24 cellular contexts compared by ENCODE assay signal in genomic region chr18:13619505-13620205, GRCh38.
DNase-seq lines count a peak whose midpoint lies in the region; ATAC-seq and TF ChIP-seq lines count a peak whose summit lies in the region.
"Had no signal": no experiment of that assay in that cellular context is flagged by ENCODE, and none has a peak within 500 bp of the region (broad histone marks: within the 10 kb centered on the region; RNA-seq: fewer than 3 reads in every experiment).

No MANE protein-coding gene starts in this region.

- H3K4me1 ChIP-seq in esophagus muscularis mucosa (peaks cover 9 to 26% (median 12%) of the 10 kb centered on the region in 4 donors), sigmoid colon (peaks cover 0 to 13% (median 8%) of the 10 kb centered on the region in 4 donors), uterus (no peaks in the 10 kb centered on the region)
- H3K4me1 ChIP-seq: colonic mucosa, neural progenitor cell, SJSA1, transverse colon had no signal

- ATAC-seq in stimulated activated naive CD8-positive, alpha-beta T cell treated with anti-CD3 and anti-CD28 coated beads, Interleukin-15, amount 100 ng/mL, for 72 hours, result peak; percentile 16
- no peak for ATAC-seq in stimulated activated naive CD8-positive, alpha-beta T cell treated with anti-CD3 and anti-CD28 coated beads, Interleukin-15, Interleukin-2, amounts not matched to agents 100 U/mL and 50 U/mL, for 24 hours
- ATAC-seq in HG03520 (IDR thresholded peaks at IDR 0.05; ENCODE audit: unreplicated experiment) (no peak), HG02798 (IDR thresholded peaks at IDR 0.05; ENCODE audit: poor library complexity, unreplicated experiment) (no peak)
- ATAC-seq: activated T-cell treated with anti-CD3 and anti-CD28 coated beads, Interleukin-2, amount 50 U/mL, for 4 hours; psoas muscle; stimulated activated memory B cell treated with anti-CD40 and anti-IgM and Interleukin-4, amounts not matched to agents 10 μg/mL and 1 μg/mL and 100 μg/mL, for 72 hours; T-cell had no signal

- no peak overlapping the region for H3K4me3 Mint-ChIP-seq in stimulated activated naive CD8-positive, alpha-beta T cell treated with anti-CD3 and anti-CD28 coated beads, Interleukin-15, amount 100 ng/mL, for 72 hours
- H3K4me3 Mint-ChIP-seq: activated T-cell treated with anti-CD3 and anti-CD28 coated beads, Interleukin-2, amount 50 U/mL, for 4 hours; stimulated activated memory B cell treated with anti-CD40 and anti-IgM and Interleukin-4, amounts not matched to agents 10 μg/mL and 1 μg/mL and 100 μg/mL, for 72 hours; T-cell had no signal

- intact Hi-C loops in esophagus muscularis mucosa (cut with DNase I) (loop anchor here (5.0 to 10.0 kb wide), 2 partner anchors 57 to 505 kb away; no protein-coding TSS in a partner anchor), sigmoid colon (cut with DNase I) (loop anchor here (10.0 kb wide), 1 partner anchor 105 kb away; the partner anchor contains the start of genes FAM210A and RNMT), uterus (cut with DNase I; ENCODE audit: low total_unique reads) (no loop called here)

- no peak for TF ChIP-seq CTCF in esophagus muscularis mucosa (IDR thresholded peaks at IDR 0.05)
- TF ChIP-seq CTCF in sigmoid colon (IDR thresholded peaks at IDR 0.05), result no peak
- TF ChIP-seq CTCF in uterus (IDR thresholded peaks at IDR 0.05), result no peak

- H3K27me3 ChIP-seq in esophagus muscularis mucosa (no peaks in the 10 kb centered on the region), sigmoid colon (no peaks in the 10 kb centered on the region), uterus (no peaks in the 10 kb centered on the region)
- H3K27me3 ChIP-seq: colonic mucosa, neural progenitor cell, SJSA1, transverse colon had no signal

- TF ChIP-seq EP300 in esophagus muscularis mucosa (IDR thresholded peaks at IDR 0.05), result no peak
- no peak for TF ChIP-seq EP300 in sigmoid colon (IDR thresholded peaks at IDR 0.05)

- H3K4me3 ChIP-seq in esophagus muscularis mucosa (no peak overlapping the region), sigmoid colon (no peak overlapping the region), uterus (no peak overlapping the region)
- H3K4me3 ChIP-seq: colonic mucosa, neural progenitor cell, psoas muscle, SJSA1, transverse colon had no signal

- DNase-seq in stimulated activated naive CD8-positive, alpha-beta T cell treated with anti-CD3 and anti-CD28 coated beads, Interleukin-15, amount 100 ng/mL, for 72 hours, result no peak
- no peak for DNase-seq in stimulated activated naive CD8-positive, alpha-beta T cell treated with anti-CD3 and anti-CD28 coated beads, Interleukin-15, Interleukin-2, amounts not matched to agents 100 U/mL and 50 U/mL, for 24 hours
- DNase-seq in esophagus muscularis mucosa (ENCODE audit: extremely low spot score), result peak; percentile 64
- DNase-seq in sigmoid colon, result peak; percentile 55
- DNase-seq in uterus, result no peak
- DNase-seq in dedifferentiated amniotic fluid mesenchymal stem cell (ENCODE audit: extremely low spot score), result no peak
- DNase-seq: activated CD4-positive, alpha-beta T cell treated with anti-CD3 and anti-CD28 coated beads for 1 hour; activated T-cell treated with anti-CD3 and anti-CD28 coated beads, Interleukin-2, amount 50 U/mL, for 4 hours; colonic mucosa; COR-L47; islet precursor cell; KG1; MV-4-11; NCI-H1694; NCI-H524 treated with DMSO at 0.1 percent for 48 hours; psoas muscle; stimulated activated CD4-positive, alpha-beta T cell treated with anti-CD3 and anti-CD28 coated beads, Interleukin-2, amount 100 ng/mL, for 24 hours; T-cell; transverse colon had no signal

- 93% methylated on average over 16 of the region's 20 CpGs for WGBS in esophagus muscularis mucosa
- 92 to 93% methylated on average over 20 of the region's 20 CpGs for WGBS in sigmoid colon, 2 donors

- H3K27me3 Mint-ChIP-seq in stimulated activated naive CD8-positive, alpha-beta T cell treated with anti-CD3 and anti-CD28 coated beads, Interleukin-15, amount 100 ng/mL, for 72 hours, result no peaks in the 10 kb centered on the region
- H3K27me3 Mint-ChIP-seq: stimulated activated memory B cell treated with anti-CD40 and anti-IgM and Interleukin-4, amounts not matched to agents 10 μg/mL and 1 μg/mL and 100 μg/mL, for 72 hours; T-cell had no signal

- TF ChIP-seq POLR2A in esophagus muscularis mucosa (IDR thresholded peaks at IDR 0.05; ENCODE audit: low read depth) (no peak), sigmoid colon (IDR thresholded peaks at IDR 0.05) (no peak), uterus (IDR thresholded peaks at IDR 0.05) (no peak)

- peaks cover 53% of the 10 kb centered on the region for H3K4me1 Mint-ChIP-seq in stimulated activated naive CD8-positive, alpha-beta T cell treated with anti-CD3 and anti-CD28 coated beads, Interleukin-15, amount 100 ng/mL, for 72 hours

- H3K27ac ChIP-seq in esophagus muscularis mucosa (replicated peaks in 1 of 4) (no peak overlapping the region), sigmoid colon (no peak overlapping the region), uterus (no peak overlapping the region)
- H3K27ac ChIP-seq: colonic mucosa, neural progenitor cell, psoas muscle, SJSA1, transverse colon had no signal

- no peak overlapping the region for H3K27ac Mint-ChIP-seq in stimulated activated naive CD8-positive, alpha-beta T cell treated with anti-CD3 and anti-CD28 coated beads, Interleukin-15, amount 100 ng/mL, for 72 hours
- H3K27ac Mint-ChIP-seq: stimulated activated memory B cell treated with anti-CD40 and anti-IgM and Interleukin-4, amounts not matched to agents 10 μg/mL and 1 μg/mL and 100 μg/mL, for 72 hours; T-cell had no signal

- H3K36me3 ChIP-seq in esophagus muscularis mucosa, result peaks cover 0 to 23% (median 12%) of the 10 kb centered on the region in 4 donors
- peaks cover 0 to 4% (median 0%) of the 10 kb centered on the region in 4 donors for H3K36me3 ChIP-seq in sigmoid colon
- no peaks in the 10 kb centered on the region for H3K36me3 ChIP-seq in uterus
- H3K36me3 ChIP-seq: colonic mucosa, neural progenitor cell, SJSA1, transverse colon had no signal

- H3K9me3 Mint-ChIP-seq in stimulated activated naive CD8-positive, alpha-beta T cell treated with anti-CD3 and anti-CD28 coated beads, Interleukin-15, amount 100 ng/mL, for 72 hours, result no peaks in the 10 kb centered on the region
- H3K9me3 Mint-ChIP-seq: activated T-cell treated with anti-CD3 and anti-CD28 coated beads, Interleukin-2, amount 50 U/mL, for 4 hours; stimulated activated memory B cell treated with anti-CD40 and anti-IgM and Interleukin-4, amounts not matched to agents 10 μg/mL and 1 μg/mL and 100 μg/mL, for 72 hours; T-cell had no signal

- no peaks in the 10 kb centered on the region for H3K9me3 ChIP-seq in esophagus muscularis mucosa
- H3K9me3 ChIP-seq in sigmoid colon, result no peaks in the 10 kb centered on the region
- H3K9me3 ChIP-seq in uterus, result no peaks in the 10 kb centered on the region
- H3K9me3 ChIP-seq: colonic mucosa, psoas muscle, SJSA1, transverse colon had no signal

Comparison
In these comparisons a context has a peak if more than half of its experiments do, and no peak if none do; other contexts are left out.
1. DNase-seq: peak in esophagus muscularis mucosa (single experiment) and sigmoid colon (single experiment); none in stimulated activated naive CD8-positive, alpha-beta T cell treated with anti-CD3 and anti-CD28 coated beads, Interleukin-15, amount 100 ng/mL, for 72 hours (0 of 2), stimulated activated naive CD8-positive, alpha-beta T cell treated with anti-CD3 and anti-CD28 coated beads, Interleukin-15, Interleukin-2, amounts not matched to agents 100 U/mL and 50 U/mL, for 24 hours (single experiment), uterus (0 of 2) and dedifferentiated amniotic fluid mesenchymal stem cell (single experiment).